Comparison of ENCODE assay signal across 8 cellular contexts in genomic region chr1:26771643-26772321, GRCh38. TPM values are rescaled to one million over a fixed set of nuclear protein-coding genes. Genes with fewer than 3 reads are reported as not detected.
DNase-seq lines count a peak whose midpoint lies in the region; ATAC-seq and FAIRE-seq lines count a peak whose summit lies in the region.

No MANE protein-coding gene starts in this region.

- peak; percentile 41 for ATAC-seq in activated naive CD8-positive, alpha-beta T cell treated with anti-CD3 and anti-CD28 coated beads, Interleukin-2, amount 10 ng/mL, durations not matched to agents 7 days and 5 days (ENCODE audit: low read depth)
- ATAC-seq in left ventricle myocardium superior: peak; percentile 80

- no peak for FAIRE-seq in small intestine (lab: Jason Lieb, UNC)

- H3K4me1 ChIP-seq in small intestine (ENCODE audit: control insufficient read depth in 2 of 2, insufficient read depth in 1 of 2, low read depth in 1 of 2, low read length in 1 of 2): peaks cover 0 to 7% of the 10 kb centered on the region in 2 donors

- H3K27ac ChIP-seq in small intestine (ENCODE audit: low read depth in 1 of 2, low read length in 1 of 2): peak overlapping the region in 1 of 2 donors; percentile 67

- POLR2A ChIA-PET in activated naive CD8-positive, alpha-beta T cell treated with anti-CD3 and anti-CD28 coated beads, Interleukin-2, amount 10 ng/mL, durations not matched to agents 7 days and 5 days (lab: Charles Lee): interaction anchor here (0.8 kb wide), 1 partner anchor 27 kb away, joined by 3 read pairs; no protein-coding TSS in a partner anchor

- H3K36me3 Mint-ChIP-seq in activated naive CD8-positive, alpha-beta T cell treated with anti-CD3 and anti-CD28 coated beads, Interleukin-2, amount 10 ng/mL, durations not matched to agents 7 days and 5 days: peaks cover 78% of the 10 kb centered on the region

- H3K9me3 ChIP-seq in small intestine (ENCODE audit: control insufficient read depth, low read depth): no peaks in the 10 kb centered on the region

- peaks cover 14% of the 10 kb centered on the region for H3K4me1 Mint-ChIP-seq in activated naive CD8-positive, alpha-beta T cell treated with anti-CD3 and anti-CD28 coated beads, Interleukin-2, amount 10 ng/mL, durations not matched to agents 7 days and 5 days

- no peak overlapping the region for H3K4me3 Mint-ChIP-seq in activated naive CD8-positive, alpha-beta T cell treated with anti-CD3 and anti-CD28 coated beads, Interleukin-2, amount 10 ng/mL, durations not matched to agents 7 days and 5 days

- in situ Hi-C loops in Caki2 (cut with HindIII; ENCODE audit: low pct_unique_long_range_greater_than_20kb, low sequenced_read_pairs): no loop called here

- H3K27me3 ChIP-seq in small intestine (ENCODE audit: control insufficient read depth in 2 of 2, insufficient read depth in 2 of 2, low read length in 2 of 2): no peaks in the 10 kb centered on the region

- 78 to 100% (median 85%) methylated on average over 2 of the region's 2 CpGs for WGBS in small intestine, 3 donors

- H3K4me3 ChIP-seq in small intestine (ENCODE audit: low read depth in 1 of 2, low read length in 2 of 2): no peak overlapping the region

- H3K36me3 ChIP-seq in small intestine (ENCODE audit: control insufficient read depth in 2 of 2, insufficient read depth in 2 of 2, low read length in 2 of 2): peaks cover 27 to 64% of the 10 kb centered on the region in 2 donors

- peak; percentile 98 for DNase-seq in Caki2 (ENCODE audit: low read depth)
- peak; percentile 94 for DNase-seq in HT1080 (ENCODE audit: low read depth)
- DNase-seq in activated naive CD8-positive, alpha-beta T cell treated with anti-CD3 and anti-CD28 coated beads, Interleukin-2, amount 10 ng/mL, durations not matched to agents 7 days and 5 days: no peak
- peak; percentile 41 for DNase-seq in left ventricle myocardium superior
- DNase-seq in small intestine: peak; percentile 34
- DNase-seq in DMS79 (lab: John Stamatoyannopoulos, UW): no peak
- DNase-seq in NK-92 treated with Interleukin-12 subunit alpha and Interleukin-12 subunit beta, amount 100 ng/mL, for 24 hours (lab: John Stamatoyannopoulos, UW): no peak
- DNase-seq in DMS114 treated with DMSO at 0.1 percent for 48 hours (lab: John Stamatoyannopoulos, UW; ENCODE audit: unreplicated experiment): no peak

- H3K9me3 Mint-ChIP-seq in activated naive CD8-positive, alpha-beta T cell treated with anti-CD3 and anti-CD28 coated beads, Interleukin-2, amount 10 ng/mL, durations not matched to agents 7 days and 5 days: no peaks in the 10 kb centered on the region

- peak overlapping the region; percentile 46 for H3K27ac Mint-ChIP-seq in activated naive CD8-positive, alpha-beta T cell treated with anti-CD3 and anti-CD28 coated beads, Interleukin-2, amount 10 ng/mL, durations not matched to agents 7 days and 5 days

- H3K27me3 Mint-ChIP-seq in activated naive CD8-positive, alpha-beta T cell treated with anti-CD3 and anti-CD28 coated beads, Interleukin-2, amount 10 ng/mL, durations not matched to agents 7 days and 5 days: no peaks in the 10 kb centered on the region

- intact Hi-C loops in left ventricle myocardium superior (cut with micrococcal nuclease): no loop called here

RNA-seq across cellular contexts. Expression of gene PIGV, which starts 16.0 kb away (rescaled TPM):
- 14.7 and 35.1 TPM in 2 replicates for total RNA-seq in Caki2 (2014; rRNA removed; shearing (Covaris generic); ENCODE audit: low replicate concordance)
- 9.5 and 13.3 TPM in 2 replicates for total RNA-seq in HT1080 (2014; rRNA removed; shearing (Covaris generic))
- polyA plus RNA-seq in HT1080 (2015; cell fraction: cytosol; rRNA removed): 15.2 and 15.9 TPM in 2 replicates
- polyA plus RNA-seq in HT1080 (2015; cell fraction: nucleus; rRNA removed): 13.8 and 18.4 TPM in 2 replicates
- total RNA-seq in activated naive CD8-positive, alpha-beta T cell treated with anti-CD3 and anti-CD28 coated beads, Interleukin-2, amount 10 ng/mL, durations not matched to agents 7 days and 5 days: 10 to 100 TPM; 21.5 TPM
- total RNA-seq in left ventricle myocardium superior: 4.5 TPM
- 10 to 100 TPM in 1 of 3 donors, 1 to 10 TPM in 2; 3.4 to 12.9 (median 4.1) TPM for polyA plus RNA-seq in small intestine

RNA-seq across cellular contexts. Expression of gene ZDHHC18, which starts 54.7 kb away (rescaled TPM):
- total RNA-seq in Caki2 (2014; rRNA removed; shearing (Covaris generic); ENCODE audit: low replicate concordance): 17.4 and 23.5 TPM in 2 replicates
- 15.9 and 30.4 TPM in 2 replicates for total RNA-seq in HT1080 (2014; rRNA removed; shearing (Covaris generic))
- polyA plus RNA-seq in HT1080 (2015; cell fraction: cytosol; rRNA removed): 17.1 and 18.8 TPM in 2 replicates
- polyA plus RNA-seq in HT1080 (2015; cell fraction: nucleus; rRNA removed): 22.0 and 24.5 TPM in 2 replicates
- total RNA-seq in activated naive CD8-positive, alpha-beta T cell treated with anti-CD3 and anti-CD28 coated beads, Interleukin-2, amount 10 ng/mL, durations not matched to agents 7 days and 5 days: 10 to 100 TPM; 52.9 TPM
- total RNA-seq in left ventricle myocardium superior: 18.1 TPM
- polyA plus RNA-seq in small intestine: 10 to 100 TPM in 1 of 3 donors, 1 to 10 TPM in 2; 7.2 to 10.5 (median 7.8) TPM

Comparison
In these comparisons a context has a peak if more than half of its experiments do, and no peak if none do; other contexts are left out.
1. DNase-seq: peak in Caki2 (single experiment), HT1080 (single experiment), left ventricle myocardium superior (single experiment) and small intestine (single experiment); none in activated naive CD8-positive, alpha-beta T cell treated with anti-CD3 and anti-CD28 coated beads, Interleukin-2, amount 10 ng/mL, durations not matched to agents 7 days and 5 days (single experiment), DMS79 (single experiment), NK-92 treated with Interleukin-12 subunit alpha and Interleukin-12 subunit beta, amount 100 ng/mL, for 24 hours (single experiment) and DMS114 treated with DMSO at 0.1 percent for 48 hours (single experiment).